ENCODE assay signal across 8 cellular contexts in genomic region chr14:68807148-68807600, GRCh38. TPM values are rescaled to one million over a fixed set of nuclear protein-coding genes. Genes with fewer than 3 reads are reported as not detected.
A peak's percentile ranks its signal among the peaks of the same experiment; 100 is the strongest.
DNase-seq lines count a peak whose midpoint lies in the region; ATAC-seq and TF ChIP-seq lines count a peak whose summit lies in the region.

No MANE protein-coding gene starts in this region.

- H3K27me3 ChIP-seq in testis = no peaks in the 10 kb centered on the region

- intact Hi-C loops in CD14-positive monocyte (cut with micrococcal nuclease) = no loop called here
- intact Hi-C loops in testis (cut with DNase I; ENCODE audit: low total_unique reads) = no loop called here
- intact Hi-C loops in activated CD4-positive, alpha-beta memory T cell treated with anti-CD3 and anti-CD28 coated beads for 36 hours (cut with micrococcal nuclease) = no loop called here

- POLR2A ChIA-PET in activated CD4-positive, alpha-beta memory T cell treated with anti-CD3 and anti-CD28 coated beads for 36 hours (lab: Charles Lee) = interaction anchor here (0.9 kb wide), 1 partner anchor 17 kb away, joined by 3 read pairs; no protein-coding TSS in a partner anchor

- no peak for TF ChIP-seq CTCF in CD14-positive monocyte (IDR thresholded peaks at IDR 0.05)
- no peak for TF ChIP-seq CTCF in brain (conservative IDR thresholded peaks at IDR 0.05)
- no peak for TF ChIP-seq CTCF in testis (IDR thresholded peaks at IDR 0.05)

- CTCF ChIA-PET in activated CD4-positive, alpha-beta memory T cell treated with anti-CD3 and anti-CD28 coated beads for 36 hours (lab: Charles Lee) = interaction anchor here (0.6 to 2.3 kb wide), 4 partner anchors 9 to 1137 kb away, joined by 3 to 17 read pairs (median 4); no protein-coding TSS in a partner anchor

- H3K27me3 Mint-ChIP-seq in CD14-positive monocyte (ENCODE audit: low read depth in 3 of 3) (peaks cover 6 to 7% (median 6%) of the 10 kb centered on the region in 3 donors), brain (no peaks in the 10 kb centered on the region)
- H3K27me3 Mint-ChIP-seq in activated CD4-positive, alpha-beta memory T cell treated with anti-CD3 and anti-CD28 coated beads for 36 hours = no peaks in the 10 kb centered on the region

- no peak for TF ChIP-seq POLR2A in testis (IDR thresholded peaks at IDR 0.05)

- peak overlapping the region; percentile 34 to 64 for H3K4me3 Mint-ChIP-seq in CD14-positive monocyte
- H3K4me3 Mint-ChIP-seq in brain = peak overlapping the region in 1 of 5 experiments; percentile 42
- no peak overlapping the region for H3K4me3 Mint-ChIP-seq in activated CD4-positive, alpha-beta memory T cell treated with anti-CD3 and anti-CD28 coated beads for 36 hours

- H3K4me1 Mint-ChIP-seq in CD14-positive monocyte = peaks cover 22% of the 10 kb centered on the region
- peaks cover 36% of the 10 kb centered on the region for H3K4me1 Mint-ChIP-seq in brain
- peaks cover 33% of the 10 kb centered on the region for H3K4me1 Mint-ChIP-seq in activated CD4-positive, alpha-beta memory T cell treated with anti-CD3 and anti-CD28 coated beads for 36 hours (ENCODE audit: low read depth)

- H3K27ac ChIP-seq in testis = peak overlapping the region; percentile 35 to 84

- H3K9me3 ChIP-seq in testis = no peaks in the 10 kb centered on the region

- H3K27ac Mint-ChIP-seq in CD14-positive monocyte (peak overlapping the region; percentile 31 to 94 (median 85)), brain (peak overlapping the region in 4 of 5 experiments; percentile 35 to 93 (median 79))
- H3K27ac Mint-ChIP-seq in activated CD4-positive, alpha-beta memory T cell treated with anti-CD3 and anti-CD28 coated beads for 36 hours = no peak overlapping the region

- DNase-seq in CD14-positive monocyte (ENCODE audit: low spot score) = peak; percentile 71
- peak; percentile 94 for DNase-seq in KBM-7
- peak; percentile 70 for DNase-seq in left lobe of liver (ENCODE audit: low spot score)
- peak; percentile 64 for DNase-seq in testis
- DNase-seq in activated CD4-positive, alpha-beta memory T cell treated with anti-CD3 and anti-CD28 coated beads for 36 hours = no peak
- DNase-seq in RPMI8226 = no peak

- ATAC-seq in left lobe of liver (peak; percentile 89), HG03520 (IDR thresholded peaks at IDR 0.05; ENCODE audit: unreplicated experiment) (no peak)

- peaks cover 3 to 22% (median 15%) of the 10 kb centered on the region in 7 donors for H3K9me3 Mint-ChIP-seq in CD14-positive monocyte
- H3K9me3 Mint-ChIP-seq in brain = peaks cover 10 to 37% (median 27%) of the 10 kb centered on the region in 5 experiments
- peaks cover 5% of the 10 kb centered on the region for H3K9me3 Mint-ChIP-seq in activated CD4-positive, alpha-beta memory T cell treated with anti-CD3 and anti-CD28 coated beads for 36 hours

- H3K36me3 Mint-ChIP-seq in CD14-positive monocyte (peaks cover 0 to 9% of the 10 kb centered on the region in 2 donors), brain (peaks cover 29% of the 10 kb centered on the region)
- H3K36me3 Mint-ChIP-seq in activated CD4-positive, alpha-beta memory T cell treated with anti-CD3 and anti-CD28 coated beads for 36 hours = peaks cover 1% of the 10 kb centered on the region

- in situ Hi-C loops in KBM-7 (cut with MboI; ENCODE audit: low pct_unique_long_range_greater_than_20kb, low sequenced_read_pairs) = loop anchor here (25.0 kb wide), 2 partner anchors 570 to 870 kb away; no protein-coding TSS in a partner anchor

- WGBS in testis, 2 donors = 18 to 23% methylated on average over 10 of the region's 10 CpGs

- no peak overlapping the region for H3K4me3 ChIP-seq in testis

- H3K4me1 ChIP-seq in testis = peaks cover 17% of the 10 kb centered on the region

- H3K36me3 ChIP-seq in testis (ENCODE audit: low read depth, missing control alignments) = no peaks in the 10 kb centered on the region

RNA-seq across cellular contexts. Expression of gene ZFP36L1, which starts 14.3 kb away (rescaled TPM):
- polyA plus RNA-seq in CD14-positive monocyte (100 to 1,000 TPM; 151 to 185 TPM), brain (ENCODE audit: insufficient read depth, low read depth, low replicate concordance) (104 TPM), testis (ENCODE audit: insufficient read depth, low read depth, low replicate concordance) (120 TPM)
- total RNA-seq in left lobe of liver (236 TPM), testis (100 to 1,000 TPM; 176 to 301 TPM)
- 100 to 1,000 TPM; 103 to 107 TPM for total RNA-seq in activated CD4-positive, alpha-beta memory T cell treated with anti-CD3 and anti-CD28 coated beads for 36 hours

Comparison
In these comparisons a context has a peak if more than half of its experiments do, and no peak if none do; other contexts are left out.
1. DNase-seq: peak in CD14-positive monocyte (single experiment), KBM-7 (single experiment), left lobe of liver (single experiment) and testis (single experiment); none in activated CD4-positive, alpha-beta memory T cell treated with anti-CD3 and anti-CD28 coated beads for 36 hours (single experiment) and RPMI8226 (single experiment).